ENCODE assay signal across 17 cellular contexts in the genomic region with DNA sequence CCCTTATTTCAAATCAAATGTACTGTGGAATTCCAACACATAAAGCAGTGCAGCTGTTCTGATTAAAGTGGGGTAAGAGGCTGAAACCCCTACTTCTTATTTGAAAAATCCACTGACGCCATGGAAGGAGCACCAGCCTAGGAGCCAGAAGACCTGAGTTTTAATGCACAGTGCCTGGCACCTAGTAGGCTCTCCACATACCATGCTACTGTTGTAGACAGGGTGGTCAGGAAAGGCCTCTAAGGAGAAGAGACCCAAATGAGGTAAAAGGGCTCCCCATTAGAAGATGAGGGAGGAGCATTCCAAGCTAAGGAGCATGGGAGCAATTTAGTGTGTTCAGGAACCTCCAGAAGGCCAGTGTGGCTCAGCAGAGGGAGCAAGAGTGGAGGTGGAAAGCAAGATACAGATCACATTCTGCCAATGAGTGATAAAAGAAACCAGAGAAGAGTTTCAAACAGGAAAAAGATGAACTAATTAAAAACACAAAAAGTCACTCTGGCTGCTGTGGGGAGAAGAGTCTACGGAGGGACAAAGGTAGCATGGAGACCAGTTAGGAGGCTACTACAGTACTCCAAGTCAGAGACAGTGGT. TPM values are rescaled to one million over a fixed set of nuclear protein-coding genes. Genes with fewer than 3 reads are reported as not detected.
DNase-seq lines count a peak whose midpoint lies in the region; ATAC-seq, FAIRE-seq and TF ChIP-seq lines count a peak whose summit lies in the region.
"Had no signal": no experiment of that assay in that cellular context is flagged by ENCODE, and none has a peak within 500 bp of the region (broad histone marks: within the 10 kb centered on the region; RNA-seq: fewer than 3 reads in every experiment).

No MANE protein-coding gene starts in this region.

- no peak overlapping the region for H3K9ac ChIP-seq in astrocyte (ENCODE audit: low read length)

- no peaks in the 10 kb centered on the region for H3K27me3 ChIP-seq in CD4-positive, CD25-positive, alpha-beta regulatory T cell (ENCODE audit: control insufficient read depth, insufficient read depth, low read length)
- H3K27me3 ChIP-seq in astrocyte (ENCODE audit: insufficient read depth, low read length): no peaks in the 10 kb centered on the region
- no peaks in the 10 kb centered on the region for H3K27me3 ChIP-seq in CD4-positive, alpha-beta T cell (ENCODE audit: control insufficient read depth, insufficient read depth, low read length)
- H3K27me3 ChIP-seq: gastroesophageal sphincter had no signal

- peaks cover 5 to 19% (median 13%) of the 10 kb centered on the region in 4 donors for H3K4me1 Mint-ChIP-seq in CD4-positive, CD25-positive, alpha-beta regulatory T cell
- peaks cover 19% of the 10 kb centered on the region for H3K4me1 Mint-ChIP-seq in astrocyte (ENCODE audit: low read depth, unreplicated experiment)
- H3K4me1 Mint-ChIP-seq in CD4-positive, alpha-beta T cell (ENCODE audit: low read depth): peaks cover 6% of the 10 kb centered on the region

- H3K4me2 ChIP-seq in astrocyte (ENCODE audit: low read length): no peak overlapping the region

- intact Hi-C loops in left ventricle myocardium superior (cut with micrococcal nuclease): no loop called here
- intact Hi-C loops in CD4-positive, alpha-beta T cell (cut with DNase I, micrococcal nuclease): no loop called here

- H3K36me3 ChIP-seq in CD4-positive, CD25-positive, alpha-beta regulatory T cell (ENCODE audit: control insufficient read depth, insufficient read depth, low read length): no peaks in the 10 kb centered on the region
- H3K36me3 ChIP-seq in astrocyte (ENCODE audit: insufficient read depth, low read length): peaks cover 14% of the 10 kb centered on the region

- H3K9me3 ChIP-seq in CD4-positive, CD25-positive, alpha-beta regulatory T cell (ENCODE audit: control insufficient read depth in 2 of 2, low read length in 2 of 2): no peaks in the 10 kb centered on the region
- no peaks in the 10 kb centered on the region for H3K9me3 ChIP-seq in astrocyte (ENCODE audit: insufficient read depth, low read depth, low read length)
- no peaks in the 10 kb centered on the region for H3K9me3 ChIP-seq in CD4-positive, alpha-beta T cell (ENCODE audit: control insufficient read depth, low read length)
- H3K9me3 ChIP-seq: gastroesophageal sphincter had no signal

- CTCF ChIA-PET in CD4-positive, alpha-beta T cell (lab: Charles Lee): no interaction called here

- H3K27me3 Mint-ChIP-seq in CD4-positive, CD25-positive, alpha-beta regulatory T cell: no peaks in the 10 kb centered on the region
- no peaks in the 10 kb centered on the region for H3K27me3 Mint-ChIP-seq in astrocyte (ENCODE audit: low read depth, unreplicated experiment)
- no peaks in the 10 kb centered on the region for H3K27me3 Mint-ChIP-seq in CD4-positive, alpha-beta T cell
- H3K27me3 Mint-ChIP-seq: activated naive CD8-positive, alpha-beta T cell had no signal

- no peak overlapping the region for H2AFZ ChIP-seq in astrocyte (ENCODE audit: low read depth, low read length)

- TF ChIP-seq CTCF in GM10266 (IDR thresholded peaks at IDR 0.05; ENCODE audit: control insufficient read depth, insufficient read depth, low read depth, missing control alignments): no peak
- no peak for TF ChIP-seq CTCF in astrocyte (IDR thresholded peaks at IDR 0.05; ENCODE audit: insufficient read depth, low read depth, low read length)
- TF ChIP-seq CTCF in CD4-positive, alpha-beta T cell (IDR thresholded peaks at IDR 0.05): no peak

- H4K20me1 ChIP-seq in astrocyte (ENCODE audit: insufficient read depth, low read length): peaks cover 56% of the 10 kb centered on the region

- H3K9me3 Mint-ChIP-seq in CD4-positive, CD25-positive, alpha-beta regulatory T cell: no peaks in the 10 kb centered on the region
- H3K9me3 Mint-ChIP-seq in astrocyte (ENCODE audit: unreplicated experiment): no peaks in the 10 kb centered on the region
- no peaks in the 10 kb centered on the region for H3K9me3 Mint-ChIP-seq in CD4-positive, alpha-beta T cell

- peaks cover 26% of the 10 kb centered on the region for H3K36me3 Mint-ChIP-seq in CD4-positive, CD25-positive, alpha-beta regulatory T cell
- H3K36me3 Mint-ChIP-seq in astrocyte (ENCODE audit: low read depth, unreplicated experiment): peaks cover 14% of the 10 kb centered on the region
- no peaks in the 10 kb centered on the region for H3K36me3 Mint-ChIP-seq in CD4-positive, alpha-beta T cell (ENCODE audit: low read depth)

- DNase-seq in CD4-positive, CD25-positive, alpha-beta regulatory T cell: peak in 1 of 3 donors; percentile 33
- DNase-seq in GM10266 (ENCODE audit: extremely low spot score): peak; percentile 44
- no peak for DNase-seq in astrocyte (ENCODE audit: low read depth)
- no peak for DNase-seq in NOMO-1 treated with dmso at 0.1 percent for 144 hours (lab: John Stamatoyannopoulos, UW; ENCODE audit: unreplicated experiment)
- no peak for DNase-seq in left ventricle myocardium superior
- DNase-seq in CD4-positive, alpha-beta T cell: no peak
- DNase-seq: cerebellar nuclear complex, KG1, mesendoderm, NCI-H1694 treated with DMSO at 0.1 percent for 48 hours, NCI-H524 treated with DMSO at 0.1 percent for 48 hours, occipital lobe had no signal

- peaks cover 18% of the 10 kb centered on the region for H3K79me2 ChIP-seq in astrocyte (ENCODE audit: insufficient read depth, low read length)

- POLR2A ChIA-PET in CD4-positive, alpha-beta T cell (lab: Charles Lee): interaction anchor here (1.3 to 1.5 kb wide), 2 partner anchors 11 to 12 kb away, joined by 3 read pairs; a partner anchor contains a TSS

- no peak for ATAC-seq in CD4-positive, CD25-positive, alpha-beta regulatory T cell (ENCODE audit: low read depth in 2 of 2)
- ATAC-seq in HG02588 (IDR thresholded peaks at IDR 0.05; ENCODE audit: unreplicated experiment) (peak; percentile 51), left ventricle myocardium superior (no peak)
- no peak for ATAC-seq in CD4-positive, alpha-beta T cell (ENCODE audit: poor library complexity)
- ATAC-seq: gastroesophageal sphincter had no signal

- peak overlapping the region; percentile 42 to 85 (median 73) for H3K27ac Mint-ChIP-seq in CD4-positive, CD25-positive, alpha-beta regulatory T cell
- peak overlapping the region; percentile 4 for H3K27ac Mint-ChIP-seq in astrocyte (ENCODE audit: unreplicated experiment)
- H3K27ac Mint-ChIP-seq in CD4-positive, alpha-beta T cell: no peak overlapping the region
- H3K27ac Mint-ChIP-seq: activated naive CD8-positive, alpha-beta T cell had no signal

- no peak overlapping the region for H3K4me3 ChIP-seq in CD4-positive, CD25-positive, alpha-beta regulatory T cell (ENCODE audit: low read depth, low read length)
- H3K4me3 ChIP-seq in astrocyte (ENCODE audit: insufficient read depth, low read depth, low read length): no peak overlapping the region
- H3K4me3 ChIP-seq: gastroesophageal sphincter had no signal

- H3K27ac ChIP-seq in CD4-positive, CD25-positive, alpha-beta regulatory T cell (ENCODE audit: insufficient read depth, low read length, poor library complexity, severe bottlenecking): no peak overlapping the region
- no peak overlapping the region for H3K27ac ChIP-seq in astrocyte (ENCODE audit: low read depth, low read length)
- H3K27ac ChIP-seq in CD4-positive, alpha-beta T cell (ENCODE audit: low read depth, low read length): no peak overlapping the region

- no peak for FAIRE-seq in astrocyte (lab: Jason Lieb, UNC)
- FAIRE-seq: H1, islet of Langerhans had no signal

- peaks cover 10% of the 10 kb centered on the region for H3K4me1 ChIP-seq in CD4-positive, CD25-positive, alpha-beta regulatory T cell (ENCODE audit: control insufficient read depth, insufficient read depth, low read length, poor library complexity, severe bottlenecking)
- H3K4me1 ChIP-seq in astrocyte (ENCODE audit: insufficient read depth, low read length): no peaks in the 10 kb centered on the region

- peak overlapping the region in 1 of 4 donors; percentile 5 for H3K4me3 Mint-ChIP-seq in CD4-positive, CD25-positive, alpha-beta regulatory T cell
- H3K4me3 Mint-ChIP-seq in astrocyte (ENCODE audit: unreplicated experiment): no peak overlapping the region
- H3K4me3 Mint-ChIP-seq in CD4-positive, alpha-beta T cell: no peak overlapping the region
- H3K4me3 Mint-ChIP-seq: activated naive CD8-positive, alpha-beta T cell had no signal

RNA-seq across cellular contexts. Expression of a gene that starts 11.8 kb away (rescaled TPM):
- total RNA-seq in CD4-positive, CD25-positive, alpha-beta regulatory T cell: 66.6 TPM
- polyA plus RNA-seq in CD4-positive, CD25-positive, alpha-beta regulatory T cell: 10 to 100 TPM; 18.7 to 25.1 (median 20.5) TPM
- total RNA-seq in astrocyte: 12.7 and 13.5 TPM in 2 replicates
- 44.1 TPM for total RNA-seq in left ventricle myocardium superior
- 10 to 100 TPM; 46.1 to 53.4 TPM for total RNA-seq in CD4-positive, alpha-beta T cell

RNA-seq across cellular contexts. Expression of a gene that starts 34.0 kb away (rescaled TPM):
- total RNA-seq in CD4-positive, CD25-positive, alpha-beta regulatory T cell: not detected
- under 1 TPM in 3 of 4 donors, not detected in 1; 0.03 to 0.11 (median 0.05) TPM for polyA plus RNA-seq in CD4-positive, CD25-positive, alpha-beta regulatory T cell
- total RNA-seq in astrocyte: 8.5 and 10.1 TPM in 2 replicates
- total RNA-seq in left ventricle myocardium superior: 3.5 TPM
- total RNA-seq in CD4-positive, alpha-beta T cell: not detected

RNA-seq across cellular contexts. Expression of a gene that starts 49.9 kb away (rescaled TPM):
- 247 TPM for total RNA-seq in CD4-positive, CD25-positive, alpha-beta regulatory T cell
- polyA plus RNA-seq in CD4-positive, CD25-positive, alpha-beta regulatory T cell: 100 to 1,000 TPM; 134 to 142 (median 139) TPM
- total RNA-seq in astrocyte (2.2 and 3.3 TPM in 2 replicates), left ventricle myocardium superior (1.8 TPM)
- 100 to 1,000 TPM; 209 to 212 TPM for total RNA-seq in CD4-positive, alpha-beta T cell

Comparison
In these comparisons a context has a peak if more than half of its experiments do, and no peak if none do; other contexts are left out.
1. RNA of a gene that starts 49.9 kb away (total RNA-seq): 247 TPM in CD4-positive, CD25-positive, alpha-beta regulatory T cell (single experiment) and 209 to 212 TPM in CD4-positive, alpha-beta T cell; 2.2 to 3.3 TPM in astrocyte and 1.8 TPM in left ventricle myocardium superior (single experiment); every median in the first group is over 10 times any median in the second.